ENCODE assay signal across 9 cellular contexts in genomic region chr11:108788565-108789199, GRCh38.
A peak's percentile ranks its signal among the peaks of the same experiment; 100 is the strongest.
DNase-seq lines count a peak whose midpoint lies in the region; ATAC-seq and TF ChIP-seq lines count a peak whose summit lies in the region.
"Had no signal": no experiment of that assay in that cellular context is flagged by ENCODE, and none has a peak within 500 bp of the region (broad histone marks: within the 10 kb centered on the region; RNA-seq: fewer than 3 reads in every experiment).

No MANE protein-coding gene starts in this region.

- no peaks in the 10 kb centered on the region for H4K20me1 ChIP-seq in OCI-LY1 (ENCODE audit: insufficient read depth, low read length)

- ATAC-seq in GM21526 (IDR thresholded peaks at IDR 0.05; ENCODE audit: low FRiP score, unreplicated experiment): peak; percentile 52

- H3K4me1 ChIP-seq in BE2C (peaks cover 7% of the 10 kb centered on the region), OCI-LY1 (ENCODE audit: insufficient read depth, low read length, severe bottlenecking) (no peaks in the 10 kb centered on the region)

- H3K36me3 ChIP-seq in BE2C (no peaks in the 10 kb centered on the region; the same call in 1 of the 2 replicates), OCI-LY1 (ENCODE audit: insufficient read depth, low read length) (no peaks in the 10 kb centered on the region)

- H3K4me3 ChIP-seq in BE2C (ENCODE audit: low read depth, low read length): no peak overlapping the region
- H3K4me3 ChIP-seq in OCI-LY1 (ENCODE audit: low read depth, low read length, poor library complexity, severe bottlenecking): no peak overlapping the region

- DNase-seq in BE2C (peak; percentile 11), foreskin melanocyte (peak; percentile 38), KG1 (lab: John Stamatoyannopoulos, UW) (no peak), NCI-H2081 (lab: John Stamatoyannopoulos, UW) (no peak), amygdala (lab: John Stamatoyannopoulos, UW) (no peak), occipital lobe (lab: John Stamatoyannopoulos, UW) (no peak)
- DNase-seq: GOT3 had no signal

- no peak overlapping the region for H2AFZ ChIP-seq in OCI-LY1 (ENCODE audit: low read length)

- H3K79me2 ChIP-seq in OCI-LY1 (ENCODE audit: insufficient read depth, low read length): peaks cover 38% of the 10 kb centered on the region

- H3K4me2 ChIP-seq in OCI-LY1 (ENCODE audit: low read length): no peak overlapping the region

- no peaks in the 10 kb centered on the region for H3K9me3 ChIP-seq in BE2C
- peaks cover 12% of the 10 kb centered on the region for H3K9me3 ChIP-seq in OCI-LY1 (ENCODE audit: low read length)

- no peak overlapping the region for H3K27ac ChIP-seq in OCI-LY1 (ENCODE audit: low read depth, low read length, poor library complexity, severe bottlenecking)

- peak; percentile 65 for TF ChIP-seq CTCF in BE2C (IDR thresholded peaks at IDR 0.05; ENCODE audit: low read depth, low read length)
- TF ChIP-seq CTCF in OCI-LY1 (IDR thresholded peaks at IDR 0.05; ENCODE audit: low read length): peak; percentile 59

- no peaks in the 10 kb centered on the region for H3F3A ChIP-seq in OCI-LY1 (ENCODE audit: insufficient read depth, low read length)

- H3K9me2 ChIP-seq in OCI-LY1 (ENCODE audit: low read depth, low read length): no peaks in the 10 kb centered on the region

- no peak overlapping the region for H3K9ac ChIP-seq in OCI-LY1 (ENCODE audit: low read length)

- no peaks in the 10 kb centered on the region for H3K27me3 ChIP-seq in BE2C
- no peaks in the 10 kb centered on the region for H3K27me3 ChIP-seq in OCI-LY1 (ENCODE audit: insufficient read depth, low read length)

Comparison
In these comparisons a context has a peak if more than half of its experiments do, and no peak if none do; other contexts are left out.
1. DNase-seq: peak in BE2C (single experiment) and foreskin melanocyte (single experiment); none in KG1 (single experiment), NCI-H2081 (0 of 2), amygdala (0 of 56) and occipital lobe (single experiment).